ENCODE assay signal across 32 cellular contexts in genomic region chr6:167558213-167558869, GRCh38.
DNase-seq lines count a peak whose midpoint lies in the region; ATAC-seq, FAIRE-seq and TF ChIP-seq lines count a peak whose summit lies in the region.
"Had no signal": no experiment of that assay in that cellular context is flagged by ENCODE, and none has a peak within 500 bp of the region (broad histone marks: within the 10 kb centered on the region; RNA-seq: fewer than 3 reads in every experiment).

No MANE protein-coding gene starts in this region.

- POLR2A ChIA-PET in A549 (lab: Yijun Ruan, JAX) = no interaction called here

- intact Hi-C loops in right lobe of liver (cut with DNase I) = no loop called here
- intact Hi-C loops in psoas muscle (cut with DNase I) = no loop called here

- 48% methylated on average over 9 of the region's 10 CpGs for WGBS in A549 (ENCODE audit: missing lambda C conversion rate)
- WGBS in right lobe of liver (ENCODE audit: insufficient coverage, low coverage, low lambda C conversion rate, missing lambda C conversion rate) = 74% methylated on average over 6 of the region's 10 CpGs
- WGBS in psoas muscle, 3 donors = 65 to 78% (median 74%) methylated on average over 10 of the region's 10 CpGs

- H3K4me3 ChIP-seq in A549 = no peak overlapping the region
- peak overlapping the region; percentile 19 for H3K4me3 ChIP-seq in SJCRH30
- H3K4me3 ChIP-seq in right lobe of liver = no peak overlapping the region
- H3K4me3 ChIP-seq in psoas muscle = no peak overlapping the region
- H3K4me3 ChIP-seq: heart right ventricle, prostate gland, skin epidermis, suprapubic skin, vagina had no signal

- no peaks in the 10 kb centered on the region for H3K36me3 ChIP-seq in SJCRH30
- H3K36me3 ChIP-seq in right lobe of liver = no peaks in the 10 kb centered on the region
- H3K36me3 ChIP-seq in psoas muscle (ENCODE audit: insufficient read depth in 1 of 2, low read depth in 1 of 2) = no peaks in the 10 kb centered on the region
- H3K36me3 ChIP-seq: heart right ventricle, neutrophil, prostate gland, suprapubic skin, vagina had no signal

- TF ChIP-seq POLR2A in A549 (IDR thresholded peaks at IDR 0.05; ENCODE audit: low read length) (no peak), right lobe of liver (IDR thresholded peaks at IDR 0.05) (no peak)

- ATAC-seq in A549 = peak in 1 of 2 experiments; percentile 67; a peak in 4 of 6 replicates
- no peak for ATAC-seq in right lobe of liver
- ATAC-seq in psoas muscle = peak in 2 of 4 donors; percentile 37 to 57
- ATAC-seq in activated T-cell treated with anti-CD3 and anti-CD28 coated beads, Interleukin-2, amount 50 U/mL, for 72 hours (replicated peaks in 1 of 2) = no peak
- no peak for ATAC-seq in GM21723 (IDR thresholded peaks at IDR 0.05; ENCODE audit: unreplicated experiment)
- ATAC-seq: activated CD4-positive, CD25-positive, alpha-beta regulatory T cell treated with anti-CD3 and anti-CD28 coated beads, Interleukin-2, amount 50 U/mL, for 24 hours; activated naive CD8-positive, alpha-beta T cell treated with anti-CD3 and anti-CD28 coated beads, Interleukin-2, amount 50 U/mL, for 24 hours; PC-3 had no signal

- no peaks in the 10 kb centered on the region for H3K4me1 Mint-ChIP-seq in activated T-cell treated with anti-CD3 and anti-CD28 coated beads, Interleukin-2, amount 50 U/mL, for 72 hours (ENCODE audit: low read depth)
- H3K4me1 Mint-ChIP-seq: activated naive CD8-positive, alpha-beta T cell treated with anti-CD3 and anti-CD28 coated beads, Interleukin-2, amount 50 U/mL, for 24 hours; central memory CD8-positive, alpha-beta T cell had no signal

- no peak overlapping the region for H3K27ac Mint-ChIP-seq in activated T-cell treated with anti-CD3 and anti-CD28 coated beads, Interleukin-2, amount 50 U/mL, for 72 hours
- H3K27ac Mint-ChIP-seq: activated naive CD8-positive, alpha-beta T cell treated with anti-CD3 and anti-CD28 coated beads, Interleukin-2, amount 50 U/mL, for 24 hours had no signal

- H3K4me2 ChIP-seq in A549 = peak overlapping the region; percentile 22; the same call in 2 of the 3 replicates

- no peak for TF ChIP-seq EP300 in A549 (IDR thresholded peaks at IDR 0.05)

- peaks cover 0 to 2% of the 10 kb centered on the region in 2 donors for H3K36me3 Mint-ChIP-seq in activated T-cell treated with anti-CD3 and anti-CD28 coated beads, Interleukin-2, amount 50 U/mL, for 72 hours (ENCODE audit: insufficient read depth in 2 of 2)

- CTCF ChIA-PET in A549 (lab: Yijun Ruan, JAX) = no interaction called here

- H3K4me3 Mint-ChIP-seq in activated T-cell treated with anti-CD3 and anti-CD28 coated beads, Interleukin-2, amount 50 U/mL, for 72 hours = no peak overlapping the region
- H3K4me3 Mint-ChIP-seq: activated naive CD8-positive, alpha-beta T cell treated with anti-CD3 and anti-CD28 coated beads, Interleukin-2, amount 50 U/mL, for 24 hours; central memory CD8-positive, alpha-beta T cell had no signal

- no peak for TF ChIP-seq RAD21 in A549 (conservative IDR thresholded peaks at IDR 0.05 in 1 of 2, IDR thresholded peaks at IDR 0.05 in 1 of 2)

- H3K4me1 ChIP-seq in A549 = peaks cover 21% of the 10 kb centered on the region; the same call in 2 of the 3 replicates
- peaks cover 30% of the 10 kb centered on the region for H3K4me1 ChIP-seq in SJCRH30
- peaks cover 0 to 24% (median 9%) of the 10 kb centered on the region in 4 donors for H3K4me1 ChIP-seq in right lobe of liver
- peaks cover 4% of the 10 kb centered on the region for H3K4me1 ChIP-seq in psoas muscle
- H3K4me1 ChIP-seq: prostate gland, suprapubic skin, vagina had no signal

- no peaks in the 10 kb centered on the region for H3K27me3 Mint-ChIP-seq in activated T-cell treated with anti-CD3 and anti-CD28 coated beads, Interleukin-2, amount 50 U/mL, for 72 hours (ENCODE audit: low read depth)
- H3K27me3 Mint-ChIP-seq: central memory CD8-positive, alpha-beta T cell had no signal

- DNase-seq in A549 (ENCODE audit: low read depth in 1 of 2, low spot score in 1 of 2) (peak in 1 of 2 experiments; percentile 26), SJCRH30 (peak; percentile 80 to 84), right lobe of liver (no peak), psoas muscle (no peak), dedifferentiated amniotic fluid mesenchymal stem cell (ENCODE audit: extremely low spot score) (no peak), SIG-M5 (lab: John Stamatoyannopoulos, UW) (no peak)
- no peak for DNase-seq in activated T-cell treated with anti-CD3 and anti-CD28 coated beads, Interleukin-2, amount 50 U/mL, for 72 hours
- DNase-seq: activated CD4-positive, alpha-beta T cell treated with anti-CD3 and anti-CD28 coated beads, Interleukin-2, amount 50 U/mL, for 48 hours; activated naive CD4-positive, alpha-beta T cell; activated naive CD8-positive, alpha-beta T cell treated with anti-CD3 and anti-CD28 coated beads, Interleukin-2, amount 50 U/mL, for 24 hours; HCEC 1CT; heart right ventricle; KG1; mammary epithelial cell; NCI-H1436 treated with DMSO at 0.1 percent for 48 hours; NCI-H2081 treated with DMSO at 0.1 percent for 48 hours; NCI-H226; NCI-H526 treated with DMSO at 0.1 percent for 48 hours; NK-92 treated with Interleukin-12 subunit alpha and Interleukin-12 subunit beta, amount 100 ng/mL, for 24 hours; PC-3; stimulated activated CD4-positive, alpha-beta T cell treated with anti-CD3 and anti-CD28 coated beads, Interleukin-1b, Interleukin-23, amount 100 ng/mL, for 48 hours; stimulated activated naive CD4-positive, alpha-beta T cell treated with Interleukin-2 at 50 U/mL for 16 hours had no signal

- peaks cover 10 to 12% of the 10 kb centered on the region in 2 donors for H3K9me3 Mint-ChIP-seq in activated T-cell treated with anti-CD3 and anti-CD28 coated beads, Interleukin-2, amount 50 U/mL, for 72 hours
- H3K9me3 Mint-ChIP-seq: central memory CD8-positive, alpha-beta T cell had no signal

- H3K27me3 ChIP-seq in SJCRH30 (no peaks in the 10 kb centered on the region), right lobe of liver (no peaks in the 10 kb centered on the region), psoas muscle (ENCODE audit: insufficient read depth in 3 of 3, low read length in 2 of 3) (no peaks in the 10 kb centered on the region)
- H3K27me3 ChIP-seq: heart right ventricle, vagina had no signal

- TF ChIP-seq CTCF in A549 (IDR thresholded peaks at IDR 0.05) = no peak
- no peak for TF ChIP-seq CTCF in right lobe of liver (IDR thresholded peaks at IDR 0.05)
- TF ChIP-seq CTCF in psoas muscle (IDR thresholded peaks at IDR 0.05) = no peak

- H3K27ac ChIP-seq in A549 = peak overlapping the region; percentile 51 to 73; a peak in 5 of 6 replicates
- H3K27ac ChIP-seq in SJCRH30 = peak overlapping the region; percentile 85
- H3K27ac ChIP-seq in right lobe of liver = peak overlapping the region in 2 of 3 donors; percentile 77 to 80
- peak overlapping the region; percentile 23 for H3K27ac ChIP-seq in psoas muscle
- H3K27ac ChIP-seq: neutrophil, prostate gland, skin epidermis, suprapubic skin, vagina had no signal

- FAIRE-seq in A549 (lab: Jason Lieb, UNC) = no peak
- FAIRE-seq: endometrium, frontal cortex had no signal

- H3K9me3 ChIP-seq in A549 (no peaks in the 10 kb centered on the region), SJCRH30 (replicated peaks) (peaks cover 13% of the 10 kb centered on the region; the same call in 1 of the 2 replicates), right lobe of liver (no peaks in the 10 kb centered on the region), psoas muscle (peaks cover 7% of the 10 kb centered on the region)
- H3K9me3 ChIP-seq: neutrophil, prostate gland, vagina had no signal

TF ChIP-seq in A549, 52 proteins besides CTCF, POLR2A, EP300 and RAD21:
- TF ChIP-seq NPAS2 (CRISPR knock-in tag; IDR thresholded peaks at IDR 0.05; ENCODE audit: borderline replicate concordance) = no peak
- no peak for TF ChIP-seq FOSL2 (IDR thresholded peaks at IDR 0.05)
- TF ChIP-seq FOSL2 (CRISPR knock-in tag; IDR thresholded peaks at IDR 0.05) = no peak
- no peak for TF ChIP-seq NR3C1 (IDR thresholded peaks at IDR 0.05)
- no peak for TF ChIP-seq TFCP2L1 (CRISPR knock-in tag; IDR thresholded peaks at IDR 0.05)
- no peak for TF ChIP-seq USF2 (IDR thresholded peaks at IDR 0.05)
- TF ChIP-seq ELK1 (IDR thresholded peaks at IDR 0.05; ENCODE audit: low read depth, low read length) = no peak
- no peak for TF ChIP-seq CHD4 (IDR thresholded peaks at IDR 0.05; ENCODE audit: borderline replicate concordance)
- TF ChIP-seq FOXS1 (CRISPR knock-in tag; IDR thresholded peaks at IDR 0.05) = no peak
- no peak for TF ChIP-seq MAX (IDR thresholded peaks at IDR 0.05)
- TF ChIP-seq ZC3H11A (IDR thresholded peaks at IDR 0.05) = no peak
- no peak for TF ChIP-seq MYC (IDR thresholded peaks at IDR 0.05; ENCODE audit: borderline replicate concordance, low read length)
TF ChIP-seq in A549: peak in this region for 0.

Comparison
In these comparisons a context has a peak if more than half of its experiments do, and no peak if none do; other contexts are left out.
1. DNase-seq: peak in SJCRH30 (2 of 2); none in right lobe of liver (0 of 3), psoas muscle (0 of 2), dedifferentiated amniotic fluid mesenchymal stem cell (single experiment), SIG-M5 (single experiment) and activated T-cell treated with anti-CD3 and anti-CD28 coated beads, Interleukin-2, amount 50 U/mL, for 72 hours (0 of 2).
2. H3K27ac ChIP-seq: peak in every context shown above with its lines; median percentile 85 in SJCRH30; 78 in right lobe of liver; 62 in A549; 23 in psoas muscle.